ENCODE assay signal across 7 cellular contexts in genomic region chr11:3854977-3855807, GRCh38. TPM values are rescaled to one million over a fixed set of nuclear protein-coding genes. Genes with fewer than 3 reads are reported as not detected.
A peak's percentile ranks its signal among the peaks of the same experiment; 100 is the strongest.
DNase-seq lines count a peak whose midpoint lies in the region; ATAC-seq and TF ChIP-seq lines count a peak whose summit lies in the region.

TSS of gene STIM1 (plus strand) at chr11:3855664. CDS start at chr11:3856271, 607 bp downstream.

- TF ChIP-seq CTCF in astrocyte of the spinal cord (IDR thresholded peaks at IDR 0.05; ENCODE audit: low read depth, low read length), result peak; percentile 94

- H3K4me3 ChIP-seq in astrocyte of the spinal cord (ENCODE audit: low read depth, low read length), result peak within 1 kb of the TSS; percentile 81

- DNase-seq in NCI-H2029 (lab: John Stamatoyannopoulos, UW), result peak; percentile 91
- peak; percentile 88 for DNase-seq in T1000 (lab: John Stamatoyannopoulos, UW)
- DNase-seq in astrocyte of the spinal cord (ENCODE audit: low read depth, low spot score), result peak; percentile 93
- DNase-seq in hypothalamus (lab: John Stamatoyannopoulos, UW), result peak; percentile 61 to 96 (median 89)
- DNase-seq in sciatic nerve (ENCODE audit: low spot score), result peak; percentile 98

- peak; percentile 38 for ATAC-seq in GM18508 (IDR thresholded peaks at IDR 0.05; ENCODE audit: insufficient read depth, unreplicated experiment)
- ATAC-seq in HG02981 (IDR thresholded peaks at IDR 0.05; ENCODE audit: unreplicated experiment), result peak; percentile 60
- peak; percentile 97 for ATAC-seq in sciatic nerve

- intact Hi-C loops in sciatic nerve (cut with DNase I), result loop anchor here (2.0 kb wide), 1 partner anchor 218 kb away; no protein-coding TSS in a partner anchor

- in situ Hi-C loops in astrocyte of the spinal cord (cut with HindIII; ENCODE audit: low sequenced_read_pairs), result no loop called here

RNA-seq across cellular contexts. Expression of gene STIM1, which starts in this region (rescaled TPM):
- 49.6 TPM for total RNA-seq in sciatic nerve

Comparison
In these comparisons a context has a peak if more than half of its experiments do, and no peak if none do; other contexts are left out.
1. Peak in every context shown above with its lines: DNase-seq, ATAC-seq and H3K4me3 ChIP-seq.
2. ATAC-seq: peak in every context shown above with its lines; median percentile 97 in sciatic nerve; 60 in HG02981; 38 in GM18508.